18 cellular contexts compared by ENCODE assay signal in the genomic region with DNA sequence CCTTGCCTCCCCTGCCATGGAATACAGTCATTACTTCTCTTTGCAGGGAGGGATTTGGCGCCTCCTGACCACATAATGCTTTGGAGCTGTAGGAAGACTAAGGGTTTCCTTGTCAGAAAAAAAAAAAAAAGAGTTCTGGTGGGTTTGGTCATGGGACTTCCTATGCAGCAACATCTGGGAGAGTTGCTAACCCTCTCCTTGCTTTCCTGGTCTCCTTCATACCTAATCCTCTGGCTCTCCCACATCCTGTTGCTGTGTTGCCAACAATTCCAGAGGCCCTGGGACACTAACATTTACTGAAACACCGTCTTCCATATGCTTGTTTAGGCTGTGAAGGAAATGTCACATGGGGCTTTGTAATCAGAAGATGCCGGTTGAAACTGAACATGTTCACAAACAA.
DNase-seq lines count a peak whose midpoint lies in the region; ATAC-seq and FAIRE-seq lines count a peak whose summit lies in the region.
"Had no signal": no experiment of that assay in that cellular context is flagged by ENCODE, and none has a peak within 500 bp of the region (broad histone marks: within the 10 kb centered on the region; RNA-seq: fewer than 3 reads in every experiment).

No MANE protein-coding gene starts in this region.

- H3K4me3 ChIP-seq in SJCRH30 = no peak overlapping the region
- H3K4me3 ChIP-seq: BLaER1, K562 had no signal

- no peaks in the 10 kb centered on the region for H3K27me3 ChIP-seq in SJCRH30

- no peaks in the 10 kb centered on the region for H3K9me3 ChIP-seq in SJCRH30 (replicated peaks)
- H3K9me3 ChIP-seq: BLaER1 had no signal

- peaks cover 4% of the 10 kb centered on the region; the same call in 1 of the 2 replicates for H3K4me1 ChIP-seq in SJCRH30
- H3K4me1 ChIP-seq: BLaER1 had no signal

- FAIRE-seq in urothelium cell line (lab: Jason Lieb, UNC) = no peak
- FAIRE-seq: K562, RCC 7860 had no signal

- no peak overlapping the region for H3K27ac ChIP-seq in SJCRH30
- H3K27ac ChIP-seq: BLaER1 had no signal

- DNase-seq in H4 (ENCODE audit: low spot score) (peak; percentile 90), SJCRH30 (peak; percentile 8 to 40), foreskin melanocyte (peak; percentile 16), urothelium cell line (ENCODE audit: low spot score) (peak; percentile 0), D341Med (ENCODE audit: low spot score) (no peak)
- DNase-seq: CD8-positive, alpha-beta memory T cell; DMS 273 treated with DMSO at 0.1 percent for 48 hours; H9; NCI-H1092; NCI-H187; NCI-H510A; NCI-H82; SW 1271 had no signal

- ATAC-seq in HG03521 (IDR thresholded peaks at IDR 0.05; ENCODE audit: unreplicated experiment) (no peak), HG03457 (IDR thresholded peaks at IDR 0.05; ENCODE audit: unreplicated experiment) (no peak)
- ATAC-seq: K562 had no signal

- H3K36me3 ChIP-seq in SJCRH30 = no peaks in the 10 kb centered on the region
- H3K36me3 ChIP-seq: BLaER1 had no signal
